ENCODE assay signal across 12 cellular contexts in the genomic region with DNA sequence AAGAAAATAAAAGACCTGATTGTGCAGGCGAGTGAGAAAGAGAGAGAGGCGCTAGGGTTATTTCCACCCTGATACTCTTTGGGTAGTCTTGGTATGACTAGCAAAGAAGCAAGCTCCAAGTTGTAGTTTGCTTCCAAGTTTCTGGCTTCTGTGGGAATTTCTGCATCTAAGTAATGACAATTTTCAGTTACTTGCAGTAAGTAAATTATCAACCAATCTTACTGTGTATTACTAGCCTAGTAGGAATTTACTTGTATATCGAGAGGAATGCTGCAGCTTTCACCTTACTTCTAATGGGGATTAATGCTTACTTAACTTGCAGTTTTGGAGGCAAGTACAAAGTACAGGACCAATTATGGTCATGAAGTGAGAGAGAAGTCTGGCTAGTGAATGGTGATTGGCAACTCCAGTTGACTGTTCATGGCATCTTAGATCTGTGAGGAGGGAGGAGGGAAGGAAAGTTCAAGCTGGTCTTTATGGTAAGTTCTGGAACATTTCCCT. TPM values are rescaled to one million over a fixed set of nuclear protein-coding genes. Genes with fewer than 3 reads are reported as not detected.
DNase-seq lines count a peak whose midpoint lies in the region; ATAC-seq and TF ChIP-seq lines count a peak whose summit lies in the region.
"Had no signal": no experiment of that assay in that cellular context is flagged by ENCODE, and none has a peak within 500 bp of the region (broad histone marks: within the 10 kb centered on the region; RNA-seq: fewer than 3 reads in every experiment).

No MANE protein-coding gene starts in this region.

- ATAC-seq in body of pancreas (peak; percentile 61), HG03521 (IDR thresholded peaks at IDR 0.05; ENCODE audit: unreplicated experiment) (no peak)
- ATAC-seq in naive thymus-derived CD8-positive, alpha-beta T cell: no peak

- peaks cover 94% of the 10 kb centered on the region for H3K79me2 ChIP-seq in mammary epithelial cell (ENCODE audit: insufficient read depth, low read length)

- intact Hi-C loops in mammary epithelial cell (cut with micrococcal nuclease): no loop called here
- intact Hi-C loops in MCF 10A (cut with micrococcal nuclease): no loop called here
- intact Hi-C loops in body of pancreas (cut with DNase I): no loop called here
- intact Hi-C loops in uterus (cut with DNase I; ENCODE audit: low total_unique reads): no loop called here

- peaks cover 27% of the 10 kb centered on the region for H3K4me1 Mint-ChIP-seq in MCF 10A (ENCODE audit: insufficient read depth, unreplicated experiment)
- H3K4me1 Mint-ChIP-seq in naive thymus-derived CD8-positive, alpha-beta T cell: peaks cover 21 to 65% (median 56%) of the 10 kb centered on the region in 4 donors

- H3K9me3 ChIP-seq in mammary epithelial cell (replicated peaks; ENCODE audit: insufficient read depth, low read length): no peaks in the 10 kb centered on the region
- no peaks in the 10 kb centered on the region for H3K9me3 ChIP-seq in body of pancreas
- H3K9me3 ChIP-seq in liver (ENCODE audit: control insufficient read depth in 4 of 4, low read length in 3 of 4): no peaks in the 10 kb centered on the region
- H3K9me3 ChIP-seq in uterus: no peaks in the 10 kb centered on the region

- no peak overlapping the region for H3K4me2 ChIP-seq in mammary epithelial cell (ENCODE audit: insufficient read depth, low read depth, low read length)

- H3K27me3 ChIP-seq in mammary epithelial cell (ENCODE audit: insufficient read depth, low read length) (no peaks in the 10 kb centered on the region), body of pancreas (no peaks in the 10 kb centered on the region), liver (ENCODE audit: control insufficient read depth in 4 of 4, insufficient read depth in 4 of 4, low read length in 3 of 4) (no peaks in the 10 kb centered on the region), uterus (no peaks in the 10 kb centered on the region)

- 79% methylated on average over 3 of the region's 3 CpGs for WGBS in mammary epithelial cell (ENCODE audit: low coverage, missing lambda C conversion rate)
- WGBS in body of pancreas, 2 donors: 47 to 49% methylated on average over 3 of the region's 3 CpGs
- 69% methylated on average over 3 of the region's 3 CpGs for WGBS in liver

- no peak overlapping the region for H3K4me3 ChIP-seq in mammary epithelial cell (replicated peaks in 1 of 3; ENCODE audit: insufficient read depth in 1 of 3, low read depth in 2 of 3, low read length in 3 of 3)
- H3K4me3 ChIP-seq in body of pancreas: no peak overlapping the region
- no peak overlapping the region for H3K4me3 ChIP-seq in liver (ENCODE audit: low read depth in 1 of 3, low read length in 3 of 3)
- H3K4me3 ChIP-seq in uterus: no peak overlapping the region

- POLR2A ChIA-PET in MCF 10A (lab: Yijun Ruan, JAX): interaction anchor here (1.1 kb wide), 1 partner anchor 17 kb away, joined by 7 read pairs; no protein-coding TSS in a partner anchor
- POLR2A ChIA-PET in naive thymus-derived CD8-positive, alpha-beta T cell (lab: Charles Lee): interaction anchor here (0.5 kb wide), 1 partner anchor 209 kb away, joined by 4 read pairs; no protein-coding TSS in a partner anchor

- TF ChIP-seq POLR2A in body of pancreas (IDR thresholded peaks at IDR 0.05) (no peak), uterus (IDR thresholded peaks at IDR 0.05) (no peak)

- H3K27ac ChIP-seq in mammary epithelial cell (ENCODE audit: insufficient read depth, low read depth, low read length): no peak overlapping the region
- peak overlapping the region; percentile 47 to 60 (median 56) for H3K27ac ChIP-seq in body of pancreas
- H3K27ac ChIP-seq in liver (ENCODE audit: low read depth in 1 of 2, low read length in 2 of 2): no peak overlapping the region
- H3K27ac ChIP-seq in uterus: peak overlapping the region; percentile 26 to 42

- dilution Hi-C loops in mammary epithelial cell (cut with HindIII; ENCODE audit: low sequenced_read_pairs): no loop called here

- H3K27ac Mint-ChIP-seq in MCF 10A (ENCODE audit: low read depth, unreplicated experiment): no peak overlapping the region
- peak overlapping the region in 3 of 10 donors; percentile 1 to 46 (median 29) for H3K27ac Mint-ChIP-seq in naive thymus-derived CD8-positive, alpha-beta T cell

- TF ChIP-seq CTCF in mammary epithelial cell (conservative IDR thresholded peaks at IDR 0.05 in 1 of 2, IDR thresholded peaks at IDR 0.05 in 1 of 2; ENCODE audit: extremely low read depth in 1 of 2, insufficient read depth in 1 of 2, low read depth in 1 of 2, low read length in 2 of 2): no peak
- no peak for TF ChIP-seq CTCF in MCF 10A (IDR thresholded peaks at IDR 0.05; ENCODE audit: unreplicated experiment)
- no peak for TF ChIP-seq CTCF in body of pancreas (IDR thresholded peaks at IDR 0.05)
- no peak for TF ChIP-seq CTCF in liver (IDR thresholded peaks at IDR 0.05; ENCODE audit: low read depth, low read length, missing input control)
- no peak for TF ChIP-seq CTCF in uterus (IDR thresholded peaks at IDR 0.05)

- H3K27me3 Mint-ChIP-seq in MCF 10A (ENCODE audit: insufficient read depth, unreplicated experiment): no peaks in the 10 kb centered on the region
- no peaks in the 10 kb centered on the region for H3K27me3 Mint-ChIP-seq in naive thymus-derived CD8-positive, alpha-beta T cell
- H3K27me3 Mint-ChIP-seq: central memory CD8-positive, alpha-beta T cell had no signal

- H2AFZ ChIP-seq in mammary epithelial cell (ENCODE audit: low read depth, low read length): no peak overlapping the region

- H3K9ac ChIP-seq in mammary epithelial cell (ENCODE audit: insufficient read depth, low read length) (no peak overlapping the region), liver (ENCODE audit: low read depth in 1 of 2, low read length in 2 of 2) (no peak overlapping the region)

- DNase-seq in mammary epithelial cell (peak; percentile 37), MCF 10A (ENCODE audit: unreplicated experiment) (no peak), body of pancreas (no peak), uterus (no peak), dedifferentiated amniotic fluid mesenchymal stem cell (ENCODE audit: extremely low spot score) (no peak)
- no peak for DNase-seq in naive thymus-derived CD8-positive, alpha-beta T cell
- DNase-seq: activated T-cell treated with anti-CD3 and anti-CD28 coated beads for 4 hours, MV-4-11, NCI-H446 treated with DMSO at 0.1 percent for 48 hours had no signal

- in situ Hi-C loops in mammary epithelial cell (cut with MboI; ENCODE audit: low sequenced_read_pairs in 2 of 2): no loop called here

- BruUV-seq in mammary epithelial cell (replicated peaks; lab: Mats Ljungman, UMichigan): no TSS peak
- BruUV-seq in MCF 10A (replicated peaks; lab: Mats Ljungman, UMichigan): no TSS peak

- CTCF ChIA-PET in mammary epithelial cell (lab: Charles Lee; ENCODE audit: low non-redundant PET): interaction anchor here (0.7 kb wide), 1 partner anchor 105 kb away, joined by 4 read pairs; no protein-coding TSS in a partner anchor
- CTCF ChIA-PET in MCF 10A (lab: Yijun Ruan, JAX): no interaction called here

- no peaks in the 10 kb centered on the region for H3K36me3 ChIP-seq in mammary epithelial cell (ENCODE audit: insufficient read depth, low read length)
- no peaks in the 10 kb centered on the region for H3K36me3 ChIP-seq in body of pancreas (replicated peaks in 1 of 2; ENCODE audit: insufficient read depth in 1 of 2, low read depth in 2 of 2)
- H3K36me3 ChIP-seq in liver (ENCODE audit: control insufficient read depth in 4 of 4, insufficient read depth in 3 of 4, low read depth in 1 of 4, low read length in 3 of 4): no peaks in the 10 kb centered on the region
- no peaks in the 10 kb centered on the region for H3K36me3 ChIP-seq in uterus

- no peaks in the 10 kb centered on the region for H3K9me3 Mint-ChIP-seq in MCF 10A (ENCODE audit: unreplicated experiment)
- H3K9me3 Mint-ChIP-seq in naive thymus-derived CD8-positive, alpha-beta T cell: no peaks in the 10 kb centered on the region
- H3K9me3 Mint-ChIP-seq: central memory CD8-positive, alpha-beta T cell had no signal

- H4K20me1 ChIP-seq in mammary epithelial cell (ENCODE audit: insufficient read depth, low read length): no peaks in the 10 kb centered on the region

- H3K4me3 Mint-ChIP-seq in MCF 10A (ENCODE audit: unreplicated experiment): no peak overlapping the region
- H3K4me3 Mint-ChIP-seq in naive thymus-derived CD8-positive, alpha-beta T cell: peak overlapping the region in 1 of 10 donors; percentile 5
- H3K4me3 Mint-ChIP-seq: central memory CD8-positive, alpha-beta T cell had no signal

- H3K4me1 ChIP-seq in mammary epithelial cell (ENCODE audit: insufficient read depth, low read length) (no peaks in the 10 kb centered on the region), body of pancreas (peaks cover 75% of the 10 kb centered on the region), liver (ENCODE audit: control insufficient read depth in 4 of 4, insufficient read depth in 4 of 4, low read length in 3 of 4) (peaks cover 2 to 17% (median 9%) of the 10 kb centered on the region in 4 donors), uterus (peaks cover 0 to 6% of the 10 kb centered on the region in 2 donors)

- no peaks in the 10 kb centered on the region for H3K36me3 Mint-ChIP-seq in MCF 10A (ENCODE audit: insufficient read depth, unreplicated experiment)
- peaks cover 0 to 14% (median 6%) of the 10 kb centered on the region in 3 donors for H3K36me3 Mint-ChIP-seq in naive thymus-derived CD8-positive, alpha-beta T cell

- no peak for TF ChIP-seq RAD21 in liver (IDR thresholded peaks at IDR 0.05)

TF ChIP-seq in liver, 16 proteins besides CTCF, POLR2A, EP300 and RAD21:
- TF ChIP-seq GABPA (IDR thresholded peaks at IDR 0.05 in 1 of 2, conservative IDR thresholded peaks at IDR 0.05 in 1 of 2) (no peak), HNF4A (conservative IDR thresholded peaks at IDR 0.05) (peak; percentile 61 to 63)

RNA-seq across cellular contexts. Expression of a gene that starts 31.9 kb away (rescaled TPM):
- total RNA-seq in mammary epithelial cell: 10 to 100 TPM; 10.3 to 14.5 TPM
- 10.6 TPM for polyA plus RNA-seq in mammary epithelial cell
- 5.3 TPM for polyA minus RNA-seq in mammary epithelial cell
- total RNA-seq in MCF 10A (2022): 11.5 and 12.1 TPM in 2 replicates
- 1 to 10 TPM; 2.0 to 7.0 TPM for total RNA-seq in body of pancreas
- 10 to 100 TPM in 1 of 2 donors, 1 to 10 TPM in 1; 7.5 to 10.8 TPM for total RNA-seq in liver
- 1 to 10 TPM; 4.2 to 8.3 TPM for polyA plus RNA-seq in liver
- 10 to 100 TPM in 2 of 4 donors, 1 to 10 TPM in 2; 5.9 to 24.7 (median 12.7) TPM for total RNA-seq in uterus
- 10 to 100 TPM; 26.0 to 27.0 TPM for total RNA-seq in naive thymus-derived CD8-positive, alpha-beta T cell
- polyA plus RNA-seq in naive thymus-derived CD8-positive, alpha-beta T cell: 1 to 10 TPM; 5.3 to 8.3 (median 6.6) TPM

Comparison
In these comparisons a context has a peak if more than half of its experiments do, and no peak if none do; other contexts are left out.
1. H3K27ac ChIP-seq: peak in body of pancreas (4 of 4) and uterus (2 of 2); none in mammary epithelial cell (single experiment) and liver (0 of 2).